ENCODE assay signal across 16 cellular contexts in the genomic region with DNA sequence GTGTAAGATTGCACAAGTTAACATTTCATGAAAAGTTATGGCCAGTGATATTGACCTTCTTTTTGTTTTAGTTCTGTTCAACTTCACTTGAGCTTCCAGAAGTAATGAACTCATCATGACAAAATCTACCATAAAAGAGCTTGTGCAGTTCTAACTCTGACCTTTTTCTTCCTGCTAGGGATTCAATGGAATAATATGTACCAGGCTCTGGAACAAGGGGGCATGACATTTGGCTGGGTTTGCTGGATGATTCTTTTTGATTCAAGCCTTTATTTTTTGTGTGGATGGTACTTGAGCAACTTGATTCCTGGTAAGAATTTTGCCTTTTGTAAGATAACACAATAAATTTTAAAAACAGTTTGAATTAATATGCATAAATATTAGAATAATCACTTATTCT.
DNase-seq lines count a peak whose midpoint lies in the region; ATAC-seq, FAIRE-seq and TF ChIP-seq lines count a peak whose summit lies in the region.
"Had no signal": no experiment of that assay in that cellular context is flagged by ENCODE, and none has a peak within 500 bp of the region (broad histone marks: within the 10 kb centered on the region; RNA-seq: fewer than 3 reads in every experiment).

No MANE protein-coding gene starts in this region.

- H3K9me2 ChIP-seq in PC-9 (ENCODE audit: insufficient read depth) = no peaks in the 10 kb centered on the region

- peak; percentile 41 for ATAC-seq in omental fat pad (ENCODE audit: low FRiP score)
- no peak for ATAC-seq in stimulated activated memory B cell treated with anti-CD40 and anti-IgM and Interleukin-4, amounts not matched to agents 10 μg/mL and 1 μg/mL and 100 μg/mL, for 72 hours
- ATAC-seq: CD8-positive, alpha-beta T cell had no signal

- H3K4me3 Mint-ChIP-seq in stimulated activated memory B cell treated with anti-CD40 and anti-IgM and Interleukin-4, amounts not matched to agents 10 μg/mL and 1 μg/mL and 100 μg/mL, for 72 hours = no peak overlapping the region
- no peak overlapping the region for H3K4me3 Mint-ChIP-seq in endodermal cell
- H3K4me3 Mint-ChIP-seq: B cell; CD8-positive, alpha-beta T cell; H9 had no signal

- FAIRE-seq in small intestine (lab: Jason Lieb, UNC) = no peak
- FAIRE-seq: H1 had no signal

- no peaks in the 10 kb centered on the region for H4K20me1 ChIP-seq in PC-9 (ENCODE audit: insufficient read depth)
- H4K20me1 ChIP-seq: BLaER1 treated with 17β-estradiol and CSF1 and Interleukin-3, amounts not matched to agents 10 nM and 100 nM had no signal

- H3F3A ChIP-seq in PC-9 (ENCODE audit: insufficient read depth, low read depth) = no peaks in the 10 kb centered on the region

- H3K27ac Mint-ChIP-seq in stimulated activated memory B cell treated with anti-CD40 and anti-IgM and Interleukin-4, amounts not matched to agents 10 μg/mL and 1 μg/mL and 100 μg/mL, for 72 hours = no peak overlapping the region
- no peak overlapping the region for H3K27ac Mint-ChIP-seq in endodermal cell
- H3K27ac Mint-ChIP-seq: B cell; CD8-positive, alpha-beta T cell; H9 had no signal

- no peaks in the 10 kb centered on the region for H3K4me1 Mint-ChIP-seq in stimulated activated memory B cell treated with anti-CD40 and anti-IgM and Interleukin-4, amounts not matched to agents 10 μg/mL and 1 μg/mL and 100 μg/mL, for 72 hours
- no peaks in the 10 kb centered on the region for H3K4me1 Mint-ChIP-seq in endodermal cell
- H3K4me1 Mint-ChIP-seq: B cell, H9 had no signal

- H3K9me3 ChIP-seq in adipocyte (ENCODE audit: control insufficient read depth, low read length) = peaks cover 2% of the 10 kb centered on the region
- H3K9me3 ChIP-seq in small intestine (ENCODE audit: control insufficient read depth, low read depth) = no peaks in the 10 kb centered on the region
- no peaks in the 10 kb centered on the region for H3K9me3 ChIP-seq in PC-9 (ENCODE audit: insufficient read depth, low read depth)
- H3K9me3 ChIP-seq in endodermal cell (ENCODE audit: control insufficient read depth, low read length) = no peaks in the 10 kb centered on the region

- H3K79me2 ChIP-seq in PC-9 (ENCODE audit: low read depth) = no peaks in the 10 kb centered on the region

- no peak overlapping the region for H3K4me2 ChIP-seq in PC-9
- H3K4me2 ChIP-seq: BLaER1 treated with 17β-estradiol and CSF1 and Interleukin-3, amounts not matched to agents 10 nM and 100 nM had no signal

- H3K4me1 ChIP-seq in adipocyte (ENCODE audit: control insufficient read depth, insufficient read depth, low read length) (peaks cover 14% of the 10 kb centered on the region), small intestine (ENCODE audit: control insufficient read depth in 2 of 2, insufficient read depth in 1 of 2, low read depth in 1 of 2, low read length in 1 of 2) (no peaks in the 10 kb centered on the region), PC-9 (replicated peaks; ENCODE audit: insufficient read depth) (no peaks in the 10 kb centered on the region), endodermal cell (ENCODE audit: control insufficient read depth, insufficient read depth, low read length) (no peaks in the 10 kb centered on the region)

- H3K9me3 Mint-ChIP-seq in stimulated activated memory B cell treated with anti-CD40 and anti-IgM and Interleukin-4, amounts not matched to agents 10 μg/mL and 1 μg/mL and 100 μg/mL, for 72 hours = no peaks in the 10 kb centered on the region
- H3K9me3 Mint-ChIP-seq in endodermal cell = peaks cover 4% of the 10 kb centered on the region

- H3K27me3 ChIP-seq in adipocyte (replicated peaks; ENCODE audit: control insufficient read depth, insufficient read depth, low read length) = no peaks in the 10 kb centered on the region
- H3K27me3 ChIP-seq in small intestine (ENCODE audit: control insufficient read depth in 2 of 2, insufficient read depth in 2 of 2, low read length in 2 of 2) = no peaks in the 10 kb centered on the region
- peaks cover 8% of the 10 kb centered on the region; the same call in 1 of the 2 replicates for H3K27me3 ChIP-seq in PC-9 (ENCODE audit: insufficient read depth, low read depth)
- no peaks in the 10 kb centered on the region for H3K27me3 ChIP-seq in endodermal cell (ENCODE audit: control insufficient read depth, insufficient read depth, low read length, poor library complexity, severe bottlenecking)
- H3K27me3 ChIP-seq: BLaER1 treated with 17β-estradiol and CSF1 and Interleukin-3, amounts not matched to agents 10 nM and 100 nM had no signal

- H3K27me3 Mint-ChIP-seq in stimulated activated memory B cell treated with anti-CD40 and anti-IgM and Interleukin-4, amounts not matched to agents 10 μg/mL and 1 μg/mL and 100 μg/mL, for 72 hours = no peaks in the 10 kb centered on the region
- H3K27me3 Mint-ChIP-seq in endodermal cell (ENCODE audit: insufficient read depth) = no peaks in the 10 kb centered on the region
- H3K27me3 Mint-ChIP-seq: B cell had no signal

- H3K4me3 ChIP-seq in adipocyte (ENCODE audit: low read length) = no peak overlapping the region
- H3K4me3 ChIP-seq in fibroblast of mammary gland (ENCODE audit: control insufficient read depth, low read depth, low read length) = no peak overlapping the region
- H3K4me3 ChIP-seq in small intestine (ENCODE audit: low read depth in 1 of 2, low read length in 2 of 2) = no peak overlapping the region
- H3K4me3 ChIP-seq in PC-9 = no peak overlapping the region
- H3K4me3 ChIP-seq in endodermal cell (ENCODE audit: low read length) = no peak overlapping the region
- H3K4me3 ChIP-seq: BLaER1 treated with 17β-estradiol and CSF1 and Interleukin-3, amounts not matched to agents 10 nM and 100 nM had no signal

- intact Hi-C loops in PC-9 (cut with micrococcal nuclease; ENCODE audit: unreplicated experiment) = no loop called here

- H3K9ac ChIP-seq in adipocyte (ENCODE audit: low read length) (no peak overlapping the region), endodermal cell (ENCODE audit: extremely low read depth, low read length, poor library complexity, severe bottlenecking) (no peak overlapping the region)
- H3K9ac ChIP-seq: BLaER1 treated with 17β-estradiol and CSF1 and Interleukin-3, amounts not matched to agents 10 nM and 100 nM had no signal

- H3K36me3 ChIP-seq in adipocyte (ENCODE audit: control insufficient read depth, insufficient read depth, low read length, severe bottlenecking) (no peaks in the 10 kb centered on the region), small intestine (ENCODE audit: control insufficient read depth in 2 of 2, insufficient read depth in 2 of 2, low read length in 2 of 2) (no peaks in the 10 kb centered on the region), PC-9 (ENCODE audit: low read depth) (no peaks in the 10 kb centered on the region), endodermal cell (ENCODE audit: control insufficient read depth, insufficient read depth, low read length) (no peaks in the 10 kb centered on the region)
- H3K36me3 ChIP-seq: BLaER1 treated with 17β-estradiol and CSF1 and Interleukin-3, amounts not matched to agents 10 nM and 100 nM had no signal

- no peak overlapping the region for H3K27ac ChIP-seq in small intestine (ENCODE audit: low read depth in 1 of 2, low read length in 1 of 2)
- H3K27ac ChIP-seq in PC-9 = no peak overlapping the region
- H3K27ac ChIP-seq in endodermal cell (ENCODE audit: low read depth, low read length) = no peak overlapping the region
- H3K27ac ChIP-seq: BLaER1 treated with 17β-estradiol and CSF1 and Interleukin-3, amounts not matched to agents 10 nM and 100 nM; HL-60 had no signal

- no peak for TF ChIP-seq CTCF in fibroblast of mammary gland (conservative IDR thresholded peaks at IDR 0.05; ENCODE audit: control insufficient read depth, insufficient read depth, low read depth, low read length)
- TF ChIP-seq CTCF in omental fat pad (IDR thresholded peaks at IDR 0.05) = no peak
- TF ChIP-seq CTCF in PC-9 (conservative IDR thresholded peaks at IDR 0.05) = no peak
- TF ChIP-seq CTCF in endodermal cell (conservative IDR thresholded peaks at IDR 0.05) = no peak

- CTCF ChIA-PET in PC-9 (lab: Charles Lee) = no interaction called here

- BruUV-seq in PC-9 (replicated peaks; lab: Mats Ljungman, UMichigan) = no TSS peak

- DNase-seq in adipocyte (ENCODE audit: low read depth) = peak; percentile 0
- peak; percentile 43 for DNase-seq in fibroblast of mammary gland (ENCODE audit: low read depth)
- DNase-seq in omental fat pad (ENCODE audit: low spot score) = no peak
- no peak for DNase-seq in small intestine
- DNase-seq in PC-9 = no peak
- DNase-seq in endodermal cell = no peak
- DNase-seq: Calu3; CD8-positive, alpha-beta T cell; DMS79 treated with DMSO at 0.1 percent for 48 hours; GF-D8; H9 had no signal

- no peaks in the 10 kb centered on the region for H3K36me3 Mint-ChIP-seq in stimulated activated memory B cell treated with anti-CD40 and anti-IgM and Interleukin-4, amounts not matched to agents 10 μg/mL and 1 μg/mL and 100 μg/mL, for 72 hours
- no peaks in the 10 kb centered on the region for H3K36me3 Mint-ChIP-seq in endodermal cell (ENCODE audit: low read depth)
- H3K36me3 Mint-ChIP-seq: CD8-positive, alpha-beta T cell had no signal

- POLR2A ChIA-PET in PC-9 (lab: Charles Lee; ENCODE audit: unreplicated experiment) = no interaction called here

- no peak overlapping the region for H2AFZ ChIP-seq in PC-9

Comparison
In these comparisons a context has a peak if more than half of its experiments do, and no peak if none do; other contexts are left out.
1. DNase-seq: peak in adipocyte (single experiment) and fibroblast of mammary gland (single experiment); none in omental fat pad (single experiment), small intestine (single experiment), PC-9 (0 of 2) and endodermal cell (single experiment).